8 cellular contexts compared by ENCODE assay signal in the genomic region with DNA sequence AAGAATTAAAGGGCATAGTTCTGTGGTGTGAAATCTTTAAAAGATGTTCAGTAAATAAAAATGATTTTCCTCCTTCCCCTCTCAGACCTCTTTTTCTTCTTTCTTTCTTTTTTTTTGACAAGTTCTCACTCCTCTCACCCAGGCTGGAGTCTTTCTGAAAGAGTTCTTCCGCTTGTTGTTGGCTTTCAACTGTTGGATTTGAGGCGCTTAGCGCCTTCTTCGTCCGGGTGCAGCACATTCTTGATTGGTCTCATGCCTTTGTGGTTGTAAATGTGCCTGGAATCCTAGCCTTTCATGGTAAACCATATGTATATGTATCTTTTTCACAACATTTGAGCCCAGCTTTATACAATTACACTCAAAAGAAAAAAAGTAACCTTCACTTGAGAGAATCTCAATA. TPM values are rescaled to one million over a fixed set of nuclear protein-coding genes. Genes with fewer than 3 reads are reported as not detected.
DNase-seq lines count a peak whose midpoint lies in the region; ATAC-seq and TF ChIP-seq lines count a peak whose summit lies in the region.

No MANE protein-coding gene starts in this region.

- no peak for TF ChIP-seq CTCF in brain (conservative IDR thresholded peaks at IDR 0.05)

- no peak for ATAC-seq in HG02610 (IDR thresholded peaks at IDR 0.05; ENCODE audit: unreplicated experiment)

- H3K9ac ChIP-seq in muscle layer of colon (ENCODE audit: low read length) = no peak overlapping the region

- H3K36me3 ChIP-seq in muscle layer of colon (ENCODE audit: insufficient read depth, low read length) = no peaks in the 10 kb centered on the region

- H3K27ac ChIP-seq in muscle layer of colon (ENCODE audit: low read depth, low read length) (peak overlapping the region; percentile 88), substantia nigra (ENCODE audit: low read depth, low read length, poor library complexity, severe bottlenecking) (no peak overlapping the region)

- H3K4me3 ChIP-seq in Jurkat, Clone E6-1 (ENCODE audit: low read length) = peak overlapping the region; percentile 91
- H3K4me3 ChIP-seq in muscle layer of colon (ENCODE audit: low read depth in 1 of 2, low read length in 2 of 2) = peak overlapping the region; percentile 85 to 93

- H3K36me3 Mint-ChIP-seq in brain = peaks cover 4% of the 10 kb centered on the region

- peak overlapping the region; percentile 99 to 100 (median 100) for H3K27ac Mint-ChIP-seq in brain

- H3K27me3 ChIP-seq in muscle layer of colon (ENCODE audit: control insufficient read depth in 1 of 2, insufficient read depth in 2 of 2, low read length in 2 of 2) = no peaks in the 10 kb centered on the region

- H3K27me3 Mint-ChIP-seq in brain = peaks cover 7% of the 10 kb centered on the region

- peak; percentile 10 to 21 for DNase-seq in AML-193 (lab: John Stamatoyannopoulos, UW)
- peak; percentile 68 for DNase-seq in Jurkat, Clone E6-1 (ENCODE audit: low read depth, low spot score)
- DNase-seq in cerebellum (ENCODE audit: low spot score) = no peak
- no peak for DNase-seq in substantia nigra (lab: John Stamatoyannopoulos, UW)
- no peak for DNase-seq in NCI-H1105 (lab: John Stamatoyannopoulos, UW)

- H3K4me1 ChIP-seq in muscle layer of colon (ENCODE audit: insufficient read depth, low read length) = peaks cover 8% of the 10 kb centered on the region

- H3K9me3 Mint-ChIP-seq in brain = no peaks in the 10 kb centered on the region

- peaks cover 62% of the 10 kb centered on the region for H3K4me1 Mint-ChIP-seq in brain

- H3K9me3 ChIP-seq in muscle layer of colon (ENCODE audit: low read length) = no peaks in the 10 kb centered on the region

- peak overlapping the region; percentile 99 to 100 (median 100) for H3K4me3 Mint-ChIP-seq in brain

RNA-seq across cellular contexts. Expression of gene METTL18, which starts 1.0 kb away (rescaled TPM):
- 16.7 TPM for polyA plus RNA-seq in Jurkat, Clone E6-1 (2012; ENCODE audit: insufficient read depth, insufficient read length)
- polyA plus RNA-seq in brain (ENCODE audit: insufficient read depth, low read depth, low replicate concordance) = 2.4 TPM
- total RNA-seq in cerebellum = 6.4 TPM

Comparison
In these comparisons a context has a peak if more than half of its experiments do, and no peak if none do; other contexts are left out.
1. DNase-seq: peak in AML-193 (2 of 2) and Jurkat, Clone E6-1 (single experiment); none in cerebellum (single experiment), substantia nigra (0 of 49) and NCI-H1105 (single experiment).